ENCODE assay signal across 9 cellular contexts in the genomic region with DNA sequence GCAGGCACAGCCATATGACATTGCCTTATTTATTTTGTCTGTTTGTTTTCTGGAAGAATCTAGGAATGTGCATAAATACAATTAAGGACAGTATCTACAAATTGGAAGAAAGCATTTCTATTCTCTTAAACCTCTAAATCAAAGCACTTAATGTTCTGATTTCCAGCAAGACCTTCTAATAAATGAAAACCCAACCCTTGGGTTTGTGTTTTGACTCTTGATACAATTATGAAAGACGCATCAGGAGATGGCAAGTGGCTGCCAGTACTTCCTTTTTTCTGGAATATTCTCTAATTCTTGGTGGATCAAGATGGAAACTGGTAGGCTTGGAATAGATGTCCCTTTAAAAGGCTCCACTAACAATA. TPM values are rescaled to one million over a fixed set of nuclear protein-coding genes. Genes with fewer than 3 reads are reported as not detected.
DNase-seq lines count a peak whose midpoint lies in the region; ATAC-seq and TF ChIP-seq lines count a peak whose summit lies in the region.
"Had no signal": no experiment of that assay in that cellular context is flagged by ENCODE, and none has a peak within 500 bp of the region (broad histone marks: within the 10 kb centered on the region; RNA-seq: fewer than 3 reads in every experiment).

No MANE protein-coding gene starts in this region.

- no peaks in the 10 kb centered on the region for H3K9me3 Mint-ChIP-seq in T-helper 2 cell treated with Interferon-gamma antibody and Interleukin-4, amounts not matched to agents 5 μg/mL and 100 μg/mL, for 36 hours

- peak overlapping the region; percentile 70 for H3K4me3 Mint-ChIP-seq in T-helper 2 cell treated with Interferon-gamma antibody and Interleukin-4, amounts not matched to agents 5 μg/mL and 100 μg/mL, for 36 hours

- ATAC-seq in left lung (no peak), esophagus mucosa (no peak)

- H3K9me3 ChIP-seq in left lung: no peaks in the 10 kb centered on the region
- H3K9me3 ChIP-seq in suprapubic skin: no peaks in the 10 kb centered on the region

- TF ChIP-seq POLR2A in suprapubic skin (IDR thresholded peaks at IDR 0.05): no peak

- H3K27ac ChIP-seq in left lung: no peak overlapping the region
- H3K27ac ChIP-seq in suprapubic skin: peak overlapping the region; percentile 69
- H3K27ac ChIP-seq: BLaER1 treated with 17β-estradiol and CSF1 and Interleukin-3, amounts not matched to agents 10 nM and 100 nM had no signal

- H3K4me1 Mint-ChIP-seq in T-helper 2 cell treated with Interferon-gamma antibody and Interleukin-4, amounts not matched to agents 5 μg/mL and 100 μg/mL, for 36 hours (ENCODE audit: low read depth): peaks cover 5% of the 10 kb centered on the region

- intact Hi-C loops in left lung (cut with DNase I): no loop called here

- TF ChIP-seq CTCF in astrocyte of the cerebellum (IDR thresholded peaks at IDR 0.05; ENCODE audit: low read depth, low read length, missing control alignments) (no peak), left lung (IDR thresholded peaks at IDR 0.05) (no peak), suprapubic skin (IDR thresholded peaks at IDR 0.05) (no peak)

- no peak for TF ChIP-seq EP300 in suprapubic skin (IDR thresholded peaks at IDR 0.05)

- H3K27ac Mint-ChIP-seq in T-helper 2 cell treated with Interferon-gamma antibody and Interleukin-4, amounts not matched to agents 5 μg/mL and 100 μg/mL, for 36 hours: no peak overlapping the region

- no peak for DNase-seq in T-helper 2 cell treated with Interferon-gamma antibody and Interleukin-4, amounts not matched to agents 5 μg/mL and 100 μg/mL, for 36 hours (ENCODE audit: low spot score)
- no peak for DNase-seq in T-helper 2 cell
- DNase-seq in astrocyte of the cerebellum (ENCODE audit: low read depth): no peak
- no peak for DNase-seq in left lung
- DNase-seq in suprapubic skin (ENCODE audit: low spot score in 2 of 2): no peak
- DNase-seq in activated effector memory CD4-positive, alpha-beta T cell treated with anti-CD3 and anti-CD28 coated beads, Interleukin-2, amount 50 U/mL, for 16 hours: no peak
- no peak for DNase-seq in T-helper 9 cell

- no peaks in the 10 kb centered on the region for H3K4me1 ChIP-seq in left lung
- H3K4me1 ChIP-seq in suprapubic skin: peaks cover 14% of the 10 kb centered on the region

- in situ Hi-C loops in astrocyte of the cerebellum (cut with HindIII; ENCODE audit: low sequenced_read_pairs): no loop called here

- WGBS in suprapubic skin: 47% methylated on average over 1 of the region's 1 CpG

- no peaks in the 10 kb centered on the region for H3K36me3 Mint-ChIP-seq in T-helper 2 cell treated with Interferon-gamma antibody and Interleukin-4, amounts not matched to agents 5 μg/mL and 100 μg/mL, for 36 hours (ENCODE audit: low read depth)

- H3K36me3 ChIP-seq in left lung (no peaks in the 10 kb centered on the region), suprapubic skin (no peaks in the 10 kb centered on the region)
- H3K36me3 ChIP-seq: BLaER1 treated with 17β-estradiol and CSF1 and Interleukin-3, amounts not matched to agents 10 nM and 100 nM had no signal

- H3K4me3 ChIP-seq in astrocyte of the cerebellum (ENCODE audit: low read depth, low read length) (peak overlapping the region; percentile 58), left lung (peak overlapping the region; percentile 34 to 37), suprapubic skin (peak overlapping the region; percentile 66)
- H3K4me3 ChIP-seq: BLaER1 treated with 17β-estradiol and CSF1 and Interleukin-3, amounts not matched to agents 10 nM and 100 nM had no signal

- H3K27me3 Mint-ChIP-seq in T-helper 2 cell treated with Interferon-gamma antibody and Interleukin-4, amounts not matched to agents 5 μg/mL and 100 μg/mL, for 36 hours (ENCODE audit: low read depth): peaks cover 78% of the 10 kb centered on the region

- peaks cover 7 to 70% of the 10 kb centered on the region in 2 donors for H3K27me3 ChIP-seq in left lung
- H3K27me3 ChIP-seq in suprapubic skin: peaks cover 5% of the 10 kb centered on the region
- H3K27me3 ChIP-seq: BLaER1 treated with 17β-estradiol and CSF1 and Interleukin-3, amounts not matched to agents 10 nM and 100 nM had no signal

RNA-seq across cellular contexts. Expression of a gene that starts 0.4 kb away (rescaled TPM):
- total RNA-seq in left lung (10 to 100 TPM; 24.5 to 28.9 TPM), suprapubic skin (10 to 100 TPM; 22.3 to 33.5 (median 30.9) TPM), esophagus mucosa (15.4 TPM)

RNA-seq across cellular contexts. Expression of a gene that starts 50.9 kb away (rescaled TPM):
- 100 to 1,000 TPM; 119 to 270 TPM for total RNA-seq in left lung
- 100 to 1,000 TPM in 3 of 4 donors, 10 to 100 TPM in 1; 48.8 to 173 (median 133) TPM for total RNA-seq in suprapubic skin
- total RNA-seq in esophagus mucosa: 173 TPM
